21 cellular contexts compared by ENCODE assay signal in the genomic region with DNA sequence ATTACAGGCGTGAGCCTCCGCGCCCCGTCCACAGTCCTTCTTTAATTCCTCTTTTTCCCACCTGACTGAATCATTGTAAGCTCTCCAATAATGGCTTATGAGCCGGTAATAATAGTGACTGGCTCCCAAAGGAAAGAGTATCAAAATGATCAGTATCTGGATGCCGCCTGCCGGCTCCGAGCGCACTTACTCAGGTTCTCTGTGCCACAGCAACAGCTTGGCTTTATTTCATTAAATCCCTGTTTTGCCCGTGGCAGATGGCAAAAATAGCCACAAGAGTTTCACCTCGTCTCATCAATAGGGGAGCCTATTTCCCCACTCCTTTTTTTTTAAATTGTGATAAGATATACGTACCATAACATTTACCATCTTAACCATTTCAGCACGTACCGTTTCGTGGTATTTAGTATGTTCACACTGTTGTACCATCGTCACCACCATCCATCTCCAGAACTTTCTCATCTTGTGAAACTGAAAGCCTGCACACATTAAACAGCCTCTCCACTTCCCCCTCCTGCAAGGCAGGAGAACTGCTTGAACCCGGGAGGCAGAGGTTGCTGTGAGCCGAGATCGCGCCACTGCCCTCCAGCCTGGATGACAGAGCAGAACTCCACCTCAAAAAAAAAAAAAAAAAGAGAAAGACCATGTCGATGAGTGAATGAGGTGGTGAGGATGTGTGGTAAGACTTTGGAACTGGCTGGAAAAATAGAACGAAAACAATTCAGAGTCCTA.
DNase-seq lines count a peak whose midpoint lies in the region; ATAC-seq and TF ChIP-seq lines count a peak whose summit lies in the region.
"Had no signal": no experiment of that assay in that cellular context is flagged by ENCODE, and none has a peak within 500 bp of the region (broad histone marks: within the 10 kb centered on the region; RNA-seq: fewer than 3 reads in every experiment).

No MANE protein-coding gene starts in this region.

- H3K27me3 Mint-ChIP-seq in endodermal cell (ENCODE audit: insufficient read depth) = peaks cover 15% of the 10 kb centered on the region

- H3K4me1 ChIP-seq in right atrium auricular region (no peaks in the 10 kb centered on the region), endodermal cell (ENCODE audit: control insufficient read depth, insufficient read depth, low read length) (no peaks in the 10 kb centered on the region), vagina (peaks cover 20% of the 10 kb centered on the region)

- no peak overlapping the region for H3K9ac ChIP-seq in endodermal cell (ENCODE audit: extremely low read depth, low read length, poor library complexity, severe bottlenecking)
- H3K9ac ChIP-seq: BLaER1, KMS-11 had no signal

- peaks cover 1% of the 10 kb centered on the region for H3K9me3 Mint-ChIP-seq in endodermal cell
- H3K9me3 Mint-ChIP-seq: T-helper 1 cell treated with Interleukin-12 subunit alpha and Interleukin-12 subunit beta and Interleukin-4 antibody, amounts not matched to agents 30 μg/mL and 1 μg/mL, for 36 hours had no signal

- no peak overlapping the region for H3K4me3 ChIP-seq in right atrium auricular region
- no peak overlapping the region for H3K4me3 ChIP-seq in endodermal cell (ENCODE audit: low read length)
- H3K4me3 ChIP-seq in vagina = no peak overlapping the region
- H3K4me3 ChIP-seq: BLaER1, mucosa of descending colon, PC-9 had no signal

- ATAC-seq in Right ventricle myocardium inferior (no peak), HG03108 (IDR thresholded peaks at IDR 0.05; ENCODE audit: unreplicated experiment) (no peak)
- ATAC-seq: esophagus mucosa had no signal

- no peaks in the 10 kb centered on the region for H3K36me3 Mint-ChIP-seq in endodermal cell (ENCODE audit: low read depth)

- peak overlapping the region; percentile 35 to 80 for H3K27ac ChIP-seq in right atrium auricular region
- H3K27ac ChIP-seq in endodermal cell (ENCODE audit: low read depth, low read length) = no peak overlapping the region
- peak overlapping the region; percentile 76 for H3K27ac ChIP-seq in vagina
- H3K27ac ChIP-seq: BLaER1, brain microvascular endothelial cell, KMS-11, PC-9 had no signal

- 91 to 93% methylated on average over 12 to 22 of the region's 22 CpGs for WGBS in endodermal cell (ENCODE audit: insufficient coverage in 1 of 2, insufficient read length in 1 of 2), 2 experiments

- H3K36me3 ChIP-seq in right atrium auricular region (no peaks in the 10 kb centered on the region), endodermal cell (ENCODE audit: control insufficient read depth, insufficient read depth, low read length) (no peaks in the 10 kb centered on the region), vagina (no peaks in the 10 kb centered on the region)
- H3K36me3 ChIP-seq: BLaER1, brain microvascular endothelial cell had no signal

- no peaks in the 10 kb centered on the region for H3K9me3 ChIP-seq in right atrium auricular region
- peaks cover 4% of the 10 kb centered on the region for H3K9me3 ChIP-seq in endodermal cell (ENCODE audit: control insufficient read depth, low read length)
- H3K9me3 ChIP-seq in vagina = no peaks in the 10 kb centered on the region
- H3K9me3 ChIP-seq: mucosa of descending colon had no signal

- H3K4me1 Mint-ChIP-seq in endodermal cell = peaks cover 2% of the 10 kb centered on the region

- intact Hi-C loops in Right ventricle myocardium inferior (cut with DNase I) (no loop called here), vagina (cut with DNase I) (no loop called here)

- TF ChIP-seq POLR2A in vagina (IDR thresholded peaks at IDR 0.05) = no peak

- H3K4me3 Mint-ChIP-seq in endodermal cell = no peak overlapping the region
- H3K4me3 Mint-ChIP-seq: T-helper 1 cell treated with Interleukin-12 subunit alpha and Interleukin-12 subunit beta and Interleukin-4 antibody, amounts not matched to agents 30 μg/mL and 1 μg/mL, for 36 hours had no signal

- DNase-seq in right atrium auricular region (ENCODE audit: low spot score) (peak; percentile 53), Right ventricle myocardium inferior (ENCODE audit: missing footprints) (no peak), NOMO-1 (lab: John Stamatoyannopoulos, UW; ENCODE audit: unreplicated experiment in 2 of 2) (peak; percentile 66 to 80), endodermal cell (no peak), vagina (ENCODE audit: extremely low spot score in 2 of 2) (no peak), NCI-H2227 (lab: John Stamatoyannopoulos, UW; ENCODE audit: unreplicated experiment) (no peak)
- DNase-seq in activated CD4-positive, CD25-positive, alpha-beta regulatory T cell (lab: John Stamatoyannopoulos, UW) = no peak
- DNase-seq: activated CD4-positive, alpha-beta T cell treated with anti-CD3 and anti-CD28 coated beads for 48 hours; activated gamma-delta T cell; brain microvascular endothelial cell; COR-L47; effector memory CD4-positive, alpha-beta T cell; mucosa of descending colon; NCI-H1105; NCI-H69; PC-9 had no signal

- H3K27ac Mint-ChIP-seq in endodermal cell = no peak overlapping the region
- H3K27ac Mint-ChIP-seq: T-helper 1 cell treated with Interleukin-12 subunit alpha and Interleukin-12 subunit beta and Interleukin-4 antibody, amounts not matched to agents 30 μg/mL and 1 μg/mL, for 36 hours had no signal

- H3K27me3 ChIP-seq in right atrium auricular region (no peaks in the 10 kb centered on the region), endodermal cell (ENCODE audit: control insufficient read depth, insufficient read depth, low read length, poor library complexity, severe bottlenecking) (no peaks in the 10 kb centered on the region), vagina (no peaks in the 10 kb centered on the region)
- H3K27me3 ChIP-seq: BLaER1, brain microvascular endothelial cell had no signal

- TF ChIP-seq CTCF in right atrium auricular region (IDR thresholded peaks at IDR 0.05) = no peak
- peak; percentile 27 for TF ChIP-seq CTCF in endodermal cell (conservative IDR thresholded peaks at IDR 0.05)
- TF ChIP-seq CTCF in vagina (IDR thresholded peaks at IDR 0.05) = no peak

Comparison
In these comparisons a context has a peak if more than half of its experiments do, and no peak if none do; other contexts are left out.
1. DNase-seq: peak in right atrium auricular region (single experiment) and NOMO-1 (2 of 2); none in Right ventricle myocardium inferior (single experiment), endodermal cell (single experiment), vagina (0 of 2), activated CD4-positive, CD25-positive, alpha-beta regulatory T cell (0 of 4) and NCI-H2227 (single experiment).